ENCODE assay signal across 9 cellular contexts in genomic region chr1:32393136-32393535, GRCh38. TPM values are rescaled to one million over a fixed set of nuclear protein-coding genes. Genes with fewer than 3 reads are reported as not detected.
DNase-seq lines count a peak whose midpoint lies in the region; ATAC-seq and TF ChIP-seq lines count a peak whose summit lies in the region.
"Had no signal": no experiment of that assay in that cellular context is flagged by ENCODE, and none has a peak within 500 bp of the region (broad histone marks: within the 10 kb centered on the region; RNA-seq: fewer than 3 reads in every experiment).

No MANE protein-coding gene starts in this region.

- H3K4me1 ChIP-seq in left lung: peaks cover 11 to 48% of the 10 kb centered on the region in 2 donors
- H3K4me1 ChIP-seq in tibial artery: peaks cover 0 to 43% (median 32%) of the 10 kb centered on the region in 4 donors

- peak overlapping the region; percentile 99 for H3K27ac Mint-ChIP-seq in activated CD8-positive, alpha-beta memory T cell treated with anti-CD3 and anti-CD28 coated beads, Interleukin-2, amount 10 ng/mL, durations not matched to agents 7 days and 5 days
- H3K27ac Mint-ChIP-seq in activated naive CD8-positive, alpha-beta T cell treated with anti-CD3 and anti-CD28 coated beads, Interleukin-2, amount 50 U/mL, for 24 hours: peak overlapping the region; percentile 98

- H3K9me3 ChIP-seq in left lung (no peaks in the 10 kb centered on the region), tibial artery (no peaks in the 10 kb centered on the region)

- peak overlapping the region; percentile 96 for H3K4me3 Mint-ChIP-seq in activated CD8-positive, alpha-beta memory T cell treated with anti-CD3 and anti-CD28 coated beads, Interleukin-2, amount 10 ng/mL, durations not matched to agents 7 days and 5 days
- peak overlapping the region; percentile 100 for H3K4me3 Mint-ChIP-seq in activated naive CD8-positive, alpha-beta T cell treated with anti-CD3 and anti-CD28 coated beads, Interleukin-2, amount 50 U/mL, for 24 hours

- peaks cover 0 to 34% of the 10 kb centered on the region in 2 donors for H3K36me3 ChIP-seq in left lung
- peaks cover 30 to 43% (median 37%) of the 10 kb centered on the region in 3 donors for H3K36me3 ChIP-seq in tibial artery

- intact Hi-C loops in left lung (cut with DNase I) (no loop called here), tibial artery (cut with DNase I; ENCODE audit: low total_unique reads) (no loop called here)

- DNase-seq in activated CD8-positive, alpha-beta memory T cell treated with anti-CD3 and anti-CD28 coated beads, Interleukin-2, amount 10 ng/mL, durations not matched to agents 7 days and 5 days: no peak
- DNase-seq in activated CD8-positive, alpha-beta memory T cell treated with anti-CD3 and anti-CD28 coated beads for 24 hours: no peak
- no peak for DNase-seq in activated naive CD8-positive, alpha-beta T cell treated with anti-CD3 and anti-CD28 coated beads, Interleukin-2, amount 50 U/mL, for 24 hours
- DNase-seq in left lung (no peak), tibial artery (no peak), cerebellar nuclear complex (lab: John Stamatoyannopoulos, UW) (no peak)
- DNase-seq: effector CD8-positive, alpha-beta T cell had no signal

- no peaks in the 10 kb centered on the region for H3K27me3 Mint-ChIP-seq in activated CD8-positive, alpha-beta memory T cell treated with anti-CD3 and anti-CD28 coated beads, Interleukin-2, amount 10 ng/mL, durations not matched to agents 7 days and 5 days
- H3K27me3 Mint-ChIP-seq in activated naive CD8-positive, alpha-beta T cell treated with anti-CD3 and anti-CD28 coated beads, Interleukin-2, amount 50 U/mL, for 24 hours: no peaks in the 10 kb centered on the region

- no peak for ATAC-seq in activated CD8-positive, alpha-beta memory T cell treated with anti-CD3 and anti-CD28 coated beads, Interleukin-2, amount 10 ng/mL, durations not matched to agents 7 days and 5 days
- no peak for ATAC-seq in activated naive CD8-positive, alpha-beta T cell treated with anti-CD3 and anti-CD28 coated beads, Interleukin-2, amount 50 U/mL, for 24 hours
- ATAC-seq in left lung (no peak), HG03342 (IDR thresholded peaks at IDR 0.05; ENCODE audit: unreplicated experiment) (no peak), GM21447 (IDR thresholded peaks at IDR 0.05; ENCODE audit: unreplicated experiment) (no peak)

- no peaks in the 10 kb centered on the region for H3K9me3 Mint-ChIP-seq in activated CD8-positive, alpha-beta memory T cell treated with anti-CD3 and anti-CD28 coated beads, Interleukin-2, amount 10 ng/mL, durations not matched to agents 7 days and 5 days (ENCODE audit: low read depth)
- H3K9me3 Mint-ChIP-seq in activated naive CD8-positive, alpha-beta T cell treated with anti-CD3 and anti-CD28 coated beads, Interleukin-2, amount 50 U/mL, for 24 hours: no peaks in the 10 kb centered on the region

- TF ChIP-seq CTCF in left lung (IDR thresholded peaks at IDR 0.05) (no peak), tibial artery (IDR thresholded peaks at IDR 0.05) (no peak)

- H3K27me3 ChIP-seq in left lung (no peaks in the 10 kb centered on the region), tibial artery (no peaks in the 10 kb centered on the region)

- H3K4me1 Mint-ChIP-seq in activated CD8-positive, alpha-beta memory T cell treated with anti-CD3 and anti-CD28 coated beads, Interleukin-2, amount 10 ng/mL, durations not matched to agents 7 days and 5 days: peaks cover 28% of the 10 kb centered on the region
- peaks cover 29% of the 10 kb centered on the region for H3K4me1 Mint-ChIP-seq in activated naive CD8-positive, alpha-beta T cell treated with anti-CD3 and anti-CD28 coated beads, Interleukin-2, amount 50 U/mL, for 24 hours

- H3K4me3 ChIP-seq in left lung (peak overlapping the region; percentile 89 to 98), tibial artery (peak overlapping the region; percentile 81 to 97)

- H3K36me3 Mint-ChIP-seq in activated CD8-positive, alpha-beta memory T cell treated with anti-CD3 and anti-CD28 coated beads, Interleukin-2, amount 10 ng/mL, durations not matched to agents 7 days and 5 days: peaks cover 2% of the 10 kb centered on the region
- peaks cover 4% of the 10 kb centered on the region for H3K36me3 Mint-ChIP-seq in activated naive CD8-positive, alpha-beta T cell treated with anti-CD3 and anti-CD28 coated beads, Interleukin-2, amount 50 U/mL, for 24 hours (ENCODE audit: low read depth)

- CTCF ChIA-PET in activated CD8-positive, alpha-beta memory T cell treated with anti-CD3 and anti-CD28 coated beads, Interleukin-2, amount 10 ng/mL, durations not matched to agents 7 days and 5 days (lab: Charles Lee): interaction anchor here (0.6 to 1.7 kb wide), 2 partner anchors 10 to 319 kb away, joined by 3 to 4 read pairs; no protein-coding TSS in a partner anchor

- peak overlapping the region in 1 of 2 donors; percentile 91 for H3K27ac ChIP-seq in left lung
- peak overlapping the region; percentile 95 to 97 for H3K27ac ChIP-seq in tibial artery

RNA-seq across cellular contexts. Expression of gene BSDC1, which starts 1.1 kb away (rescaled TPM):
- total RNA-seq in activated CD8-positive, alpha-beta memory T cell treated with anti-CD3 and anti-CD28 coated beads, Interleukin-2, amount 10 ng/mL, durations not matched to agents 7 days and 5 days: 10 to 100 TPM; 39.8 to 43.3 TPM
- total RNA-seq in left lung: 10 to 100 TPM; 51.2 to 64.8 TPM

RNA-seq across cellular contexts. Expression of gene TSSK3, which starts 30.8 kb away (rescaled TPM):
- under 1 TPM; 0.70 TPM for total RNA-seq in activated CD8-positive, alpha-beta memory T cell treated with anti-CD3 and anti-CD28 coated beads, Interleukin-2, amount 10 ng/mL, durations not matched to agents 7 days and 5 days
- total RNA-seq in left lung: 1 to 10 TPM; 1.8 TPM

RNA-seq across cellular contexts. Expression of gene FAM229A, which starts 30.9 kb away (rescaled TPM):
- total RNA-seq in activated CD8-positive, alpha-beta memory T cell treated with anti-CD3 and anti-CD28 coated beads, Interleukin-2, amount 10 ng/mL, durations not matched to agents 7 days and 5 days: 1 to 10 TPM; 4.1 to 5.4 TPM
- total RNA-seq in left lung: 1 to 10 TPM; 4.4 to 5.7 TPM

RNA-seq across cellular contexts. Expression of gene MARCKSL1, which starts 57.1 kb away (rescaled TPM):
- total RNA-seq in activated CD8-positive, alpha-beta memory T cell treated with anti-CD3 and anti-CD28 coated beads, Interleukin-2, amount 10 ng/mL, durations not matched to agents 7 days and 5 days: 10 to 100 TPM; 11.2 to 11.8 TPM
- 10 to 100 TPM; 33.1 to 58.3 TPM for total RNA-seq in left lung
